3 cellular contexts compared by ENCODE assay signal in genomic region chr4:83009529-83009928, GRCh38.
A peak's percentile ranks its signal among the peaks of the same experiment; 100 is the strongest.
TF ChIP-seq lines count a peak whose summit lies in the region.

No MANE protein-coding gene starts in this region.

TF ChIP-seq in A549, 52 proteins besides CTCF, POLR2A, EP300 and RAD21:
- TF ChIP-seq ZC3H11A (IDR thresholded peaks at IDR 0.05) = no peak
- TF ChIP-seq EHF (CRISPR knock-in tag; IDR thresholded peaks at IDR 0.05) = no peak
- TF ChIP-seq RCOR1 (IDR thresholded peaks at IDR 0.05; ENCODE audit: low read depth, low read length) = no peak
- no peak for TF ChIP-seq CBX2 (IDR thresholded peaks at IDR 0.05; ENCODE audit: borderline replicate concordance, low read depth)
- TF ChIP-seq JUNB (IDR thresholded peaks at IDR 0.05) = no peak
- TF ChIP-seq ELK1 (IDR thresholded peaks at IDR 0.05; ENCODE audit: low read depth, low read length) = no peak
- no peak for TF ChIP-seq FOSB (CRISPR knock-in tag; IDR thresholded peaks at IDR 0.05)
- no peak for TF ChIP-seq HOXB5 (CRISPR knock-in tag; IDR thresholded peaks at IDR 0.05)
- TF ChIP-seq FOSL2 (IDR thresholded peaks at IDR 0.05) = no peak
- no peak for TF ChIP-seq FOSL2 (CRISPR knock-in tag; IDR thresholded peaks at IDR 0.05)
- no peak for TF ChIP-seq EHMT2 (IDR thresholded peaks at IDR 0.05; ENCODE audit: low read depth)
- TF ChIP-seq USF2 (IDR thresholded peaks at IDR 0.05) = no peak
TF ChIP-seq in A549: peak in this region for 0.

TF ChIP-seq in HEK293T, 16 proteins besides CTCF, POLR2A, EP300 and RAD21:
- TF ChIP-seq BHLHE40 (IDR thresholded peaks at IDR 0.05; ENCODE audit: borderline replicate concordance) = no peak
- TF ChIP-seq, protein P1, sequence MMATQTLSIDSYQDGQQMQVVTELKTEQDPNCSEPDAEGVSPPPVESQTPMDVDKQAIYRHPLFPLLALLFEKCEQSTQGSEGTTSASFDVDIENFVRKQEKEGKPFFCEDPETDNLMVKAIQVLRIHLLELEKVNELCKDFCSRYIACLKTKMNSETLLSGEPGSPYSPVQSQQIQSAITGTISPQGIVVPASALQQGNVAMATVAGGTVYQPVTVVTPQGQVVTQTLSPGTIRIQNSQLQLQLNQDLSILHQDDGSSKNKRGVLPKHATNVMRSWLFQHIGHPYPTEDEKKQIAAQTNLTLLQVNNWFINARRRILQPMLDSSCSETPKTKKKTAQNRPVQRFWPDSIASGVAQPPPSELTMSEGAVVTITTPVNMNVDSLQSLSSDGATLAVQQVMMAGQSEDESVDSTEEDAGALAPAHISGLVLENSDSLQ (IDR thresholded peaks at IDR 0.05) = peak; percentile 14; the same call in 1 of the 2 replicates

TF ChIP-seq in GM12878, 131 proteins besides CTCF, POLR2A, EP300 and RAD21:
- no peak for TF ChIP-seq ZBED1 (IDR thresholded peaks at IDR 0.05; ENCODE audit: borderline replicate concordance)
- no peak for TF ChIP-seq FOXK2 (IDR thresholded peaks at IDR 0.05)
- TF ChIP-seq HDAC6 (IDR thresholded peaks at IDR 0.05; ENCODE audit: unreplicated experiment) = no peak
- no peak for TF ChIP-seq RELA (IDR thresholded peaks at IDR 0.05; ENCODE audit: borderline replicate concordance, partially characterized antibody)
- no peak for TF ChIP-seq WRNIP1 (IDR thresholded peaks at IDR 0.05; ENCODE audit: borderline replicate concordance, low read depth, low read length)
- no peak for TF ChIP-seq MEF2B (IDR thresholded peaks at IDR 0.05; ENCODE audit: partially characterized antibody, poor library complexity, severe bottlenecking)
- no peak for TF ChIP-seq IKZF1 (conservative IDR thresholded peaks at IDR 0.05)
